Comparison of ENCODE assay signal across 11 cellular contexts in the genomic region with DNA sequence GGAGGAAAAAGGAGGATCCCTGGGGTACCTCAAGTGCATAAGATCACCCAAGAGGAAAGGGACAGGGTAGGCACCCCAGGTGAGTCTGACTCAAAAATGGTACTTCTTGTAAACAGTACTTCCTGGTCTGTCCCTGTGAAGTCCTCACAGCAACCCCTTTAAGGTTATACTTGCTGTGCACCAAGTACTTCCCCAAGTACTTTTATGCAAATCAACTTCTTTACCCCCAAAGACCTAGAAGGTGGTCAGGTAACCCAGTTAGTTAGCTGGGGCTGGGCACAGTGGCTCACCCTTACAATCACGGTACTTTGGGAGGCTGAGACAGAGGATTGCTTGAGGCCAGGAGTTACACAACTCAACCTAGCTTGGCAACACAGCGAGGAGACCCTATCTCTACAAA. TPM values are rescaled to one million over a fixed set of nuclear protein-coding genes. Genes with fewer than 3 reads are reported as not detected.
A peak's percentile ranks its signal among the peaks of the same experiment; 100 is the strongest.
DNase-seq lines count a peak whose midpoint lies in the region; ATAC-seq and TF ChIP-seq lines count a peak whose summit lies in the region.
"Had no signal": no experiment of that assay in that cellular context is flagged by ENCODE, and none has a peak within 500 bp of the region (broad histone marks: within the 10 kb centered on the region; RNA-seq: fewer than 3 reads in every experiment).

No MANE protein-coding gene starts in this region.

- TF ChIP-seq POLR2A in Raji (IDR thresholded peaks at IDR 0.05; ENCODE audit: insufficient read depth, low read depth, low read length) (0 out of 2 replicates have a peak, but pooled peaks have one; percentile 14), spleen (IDR thresholded peaks at IDR 0.05) (no peak)

- H3K4me3 ChIP-seq in SK-N-SH (ENCODE audit: low read depth in 2 of 2, low read length in 1 of 2) (peak overlapping the region; percentile 89 to 97; a peak in 3 of 4 replicates), epithelial cell of proximal tubule (ENCODE audit: low read depth, low read length) (peak overlapping the region; percentile 79), spleen (peak overlapping the region in 5 of 8 donors; percentile 94 to 99 (median 97))

- POLR2A ChIA-PET in SK-N-SH (lab: Yijun Ruan, JAX) = interaction anchor here (0.8 kb wide), 1 partner anchor 8 kb away, joined by 3 read pairs; no protein-coding TSS in a partner anchor

- peaks cover 57% of the 10 kb centered on the region for H3F3A ChIP-seq in SK-N-SH (replicated peaks; ENCODE audit: insufficient read depth)

- peaks cover 36 to 61% of the 10 kb centered on the region in 2 experiments for H3K36me3 ChIP-seq in SK-N-SH (replicated peaks in 1 of 2; ENCODE audit: control insufficient read depth in 1 of 2, insufficient read depth in 2 of 2, low read length in 1 of 2)
- peaks cover 5 to 60% (median 53%) of the 10 kb centered on the region in 6 donors for H3K36me3 ChIP-seq in spleen

- H3K9ac ChIP-seq in SK-N-SH = peak overlapping the region; percentile 98; the same call in 1 of the 2 replicates

- H3K4me1 ChIP-seq in SK-N-SH (ENCODE audit: control insufficient read depth in 1 of 2, insufficient read depth in 2 of 2, low read depth in 1 of 2, low read length in 1 of 2) = peaks cover 19 to 34% of the 10 kb centered on the region in 2 experiments; a peak in 3 of 4 replicates
- H3K4me1 ChIP-seq in spleen = peaks cover 40 to 89% (median 83%) of the 10 kb centered on the region in 6 donors

- H4K20me1 ChIP-seq in SK-N-SH (ENCODE audit: insufficient read depth) = peaks cover 33% of the 10 kb centered on the region

- H3K9me3 ChIP-seq in SK-N-SH (no peaks in the 10 kb centered on the region), spleen (no peaks in the 10 kb centered on the region)

- no peak overlapping the region for H2AFZ ChIP-seq in SK-N-SH (ENCODE audit: low read depth)

- peak overlapping the region; percentile 97 for H3K4me2 ChIP-seq in SK-N-SH

- H3K27ac ChIP-seq in SK-N-SH (ENCODE audit: low read depth in 2 of 2, low read length in 1 of 2) (peak overlapping the region; percentile 7 to 14; a peak in 3 of 4 replicates), spleen (peak overlapping the region in 5 of 8 donors; percentile 89 to 98 (median 96))

- DNase-seq in SK-N-SH (no peak), epithelial cell of proximal tubule (ENCODE audit: low read depth) (no peak), spleen (no peak), putamen (ENCODE audit: low spot score) (no peak)
- no peak for DNase-seq in stimulated activated CD4-positive, alpha-beta T cell treated with anti-CD3 and anti-CD28 coated beads, Interleukin-4, amount 100 ng/mL, for 1 hour
- DNase-seq: ACHN, NCI-H526, retina had no signal

- ATAC-seq in SK-N-SH treated with all-trans-retinoic acid at 6 μM for 48 hours (no peak), GM21528 (IDR thresholded peaks at IDR 0.05; ENCODE audit: low FRiP score, unreplicated experiment) (no peak)

- H3K79me2 ChIP-seq in SK-N-SH (ENCODE audit: insufficient read depth) = peaks cover 53% of the 10 kb centered on the region

- TF ChIP-seq CTCF in SK-N-SH (IDR thresholded peaks at IDR 0.05) (no peak), epithelial cell of proximal tubule (conservative IDR thresholded peaks at IDR 0.05; ENCODE audit: low read depth, low read length) (no peak), spleen (IDR thresholded peaks at IDR 0.05 in 8 of 11, conservative IDR thresholded peaks at IDR 0.05 in 3 of 11) (no peak)

- H3K9me2 ChIP-seq in SK-N-SH = no peaks in the 10 kb centered on the region

- intact Hi-C loops in spleen (cut with DNase I; ENCODE audit: low total_unique reads) = no loop called here

- WGBS in SK-N-SH (ENCODE audit: low lambda C conversion rate) = 94% methylated on average over 2 of the region's 2 CpGs
- 32 to 75% (median 58%) methylated on average over 2 of the region's 2 CpGs for WGBS in spleen, 5 donors

- H3K27me3 ChIP-seq in SK-N-SH (ENCODE audit: insufficient read depth) (no peaks in the 10 kb centered on the region), spleen (replicated peaks in 1 of 7) (no peaks in the 10 kb centered on the region)

- TF ChIP-seq RAD21 in SK-N-SH (IDR thresholded peaks at IDR 0.05; ENCODE audit: low read length) = no peak

- no peak for TF ChIP-seq EP300 in SK-N-SH (IDR thresholded peaks at IDR 0.05; ENCODE audit: borderline replicate concordance in 1 of 2, low read depth in 1 of 2, low read length in 1 of 2)

- CTCF ChIA-PET in SK-N-SH (lab: Yijun Ruan, JAX) = no interaction called here

TF ChIP-seq in SK-N-SH, 30 proteins besides CTCF, POLR2A, EP300 and RAD21 (continues in another document):
- TF ChIP-seq FOXJ3 (CRISPR knock-in tag; IDR thresholded peaks at IDR 0.05) = no peak
- no peak for TF ChIP-seq RFX5 (IDR thresholded peaks at IDR 0.05; ENCODE audit: low read length)
- no peak for TF ChIP-seq TAF1 (IDR thresholded peaks at IDR 0.05; ENCODE audit: borderline replicate concordance, low read depth, low read length)
- TF ChIP-seq, protein P1, sequence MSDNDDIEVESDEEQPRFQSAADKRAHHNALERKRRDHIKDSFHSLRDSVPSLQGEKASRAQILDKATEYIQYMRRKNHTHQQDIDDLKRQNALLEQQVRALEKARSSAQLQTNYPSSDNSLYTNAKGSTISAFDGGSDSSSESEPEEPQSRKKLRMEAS (IDR thresholded peaks at IDR 0.05; ENCODE audit: low read depth) = no peak
- TF ChIP-seq, protein P2, sequence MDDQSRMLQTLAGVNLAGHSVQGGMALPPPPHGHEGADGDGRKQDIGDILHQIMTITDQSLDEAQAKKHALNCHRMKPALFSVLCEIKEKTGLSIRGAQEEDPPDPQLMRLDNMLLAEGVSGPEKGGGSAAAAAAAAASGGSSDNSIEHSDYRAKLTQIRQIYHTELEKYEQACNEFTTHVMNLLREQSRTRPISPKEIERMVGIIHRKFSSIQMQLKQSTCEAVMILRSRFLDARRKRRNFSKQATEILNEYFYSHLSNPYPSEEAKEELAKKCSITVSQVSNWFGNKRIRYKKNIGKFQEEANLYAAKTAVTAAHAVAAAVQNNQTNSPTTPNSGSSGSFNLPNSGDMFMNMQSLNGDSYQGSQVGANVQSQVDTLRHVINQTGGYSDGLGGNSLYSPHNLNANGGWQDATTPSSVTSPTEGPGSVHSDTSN (IDR thresholded peaks at IDR 0.05) = no peak
- TF ChIP-seq JUND (IDR thresholded peaks at IDR 0.05) = no peak
- TF ChIP-seq RCOR1 (IDR thresholded peaks at IDR 0.05; ENCODE audit: low read length) = no peak
- no peak for TF ChIP-seq TCF12 (IDR thresholded peaks at IDR 0.05)
- no peak for TF ChIP-seq POLR2AphosphoS5 (IDR thresholded peaks at IDR 0.05; ENCODE audit: low read depth, low read length)

TF ChIP-seq in SK-N-SH treated with all-trans-retinoic acid at 6 μM for 48 hours, 23 proteins besides CTCF, POLR2A, EP300 and RAD21 (continues in another document):
- TF ChIP-seq ZFP30 (CRISPR knock-in tag; IDR thresholded peaks at IDR 0.05) (no peak), ZFP3 (CRISPR knock-in tag; IDR thresholded peaks at IDR 0.05) (no peak), RARB (CRISPR knock-in tag; IDR thresholded peaks at IDR 0.05) (no peak), ZNF8 (CRISPR knock-in tag; IDR thresholded peaks at IDR 0.05) (no peak), TOX (CRISPR knock-in tag; IDR thresholded peaks at IDR 0.05; ENCODE audit: borderline replicate concordance) (no peak), ZC3H10 (CRISPR knock-in tag; IDR thresholded peaks at IDR 0.05) (no peak)
- TF ChIP-seq, protein P3, sequence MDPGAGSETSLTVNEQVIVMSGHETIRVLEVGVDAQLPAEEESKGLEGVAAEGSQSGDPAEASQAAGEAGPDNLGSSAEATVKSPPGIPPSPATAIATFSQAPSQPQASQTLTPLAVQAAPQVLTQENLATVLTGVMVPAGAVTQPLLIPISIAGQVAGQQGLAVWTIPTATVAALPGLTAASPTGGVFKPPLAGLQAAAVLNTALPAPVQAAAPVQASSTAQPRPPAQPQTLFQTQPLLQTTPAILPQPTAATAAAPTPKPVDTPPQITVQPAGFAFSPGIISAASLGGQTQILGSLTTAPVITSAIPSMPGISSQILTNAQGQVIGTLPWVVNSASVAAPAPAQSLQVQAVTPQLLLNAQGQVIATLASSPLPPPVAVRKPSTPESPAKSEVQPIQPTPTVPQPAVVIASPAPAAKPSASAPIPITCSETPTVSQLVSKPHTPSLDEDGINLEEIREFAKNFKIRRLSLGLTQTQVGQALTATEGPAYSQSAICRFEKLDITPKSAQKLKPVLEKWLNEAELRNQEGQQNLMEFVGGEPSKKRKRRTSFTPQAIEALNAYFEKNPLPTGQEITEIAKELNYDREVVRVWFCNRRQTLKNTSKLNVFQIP (CRISPR knock-in tag; IDR thresholded peaks at IDR 0.05; ENCODE audit: borderline replicate concordance, low read depth) = no peak

RNA-seq across cellular contexts. Expression of a gene that starts 2.5 kb away (rescaled TPM):
- polyA plus RNA-seq in SK-N-SH (2012; rRNA removed) (1,316 and 1,334 TPM in 2 replicates), spleen (100 to 1,000 TPM; 150 to 194 (median 193) TPM)
- polyA plus RNA-seq in SK-N-SH (2012; cell fraction: cytosol; rRNA removed) = 1,211 and 1,253 TPM in 2 replicates
- 904 and 910 TPM in 2 replicates for polyA plus RNA-seq in SK-N-SH (2012; cell fraction: nucleus; rRNA removed)
- total RNA-seq in epithelial cell of proximal tubule (1,613 and 1,812 TPM in 2 replicates), spleen (100 to 1,000 TPM; 306 to 828 (median 571) TPM)

RNA-seq across cellular contexts. Expression of a gene that starts 4.8 kb away (rescaled TPM):
- polyA plus RNA-seq in SK-N-SH (2012; rRNA removed) = 60.4 and 116 TPM in 2 replicates
- 49.7 and 70.4 TPM in 2 replicates for polyA plus RNA-seq in SK-N-SH (2012; cell fraction: cytosol; rRNA removed)
- 173 and 199 TPM in 2 replicates for polyA plus RNA-seq in SK-N-SH (2012; cell fraction: nucleus; rRNA removed)
- total RNA-seq in epithelial cell of proximal tubule = 108 and 129 TPM in 2 replicates
- 100 to 1,000 TPM in 1 of 7 donors, 10 to 100 TPM in 6; 80.4 to 109 (median 90.8) TPM for total RNA-seq in spleen
- polyA plus RNA-seq in spleen = 100 to 1,000 TPM in 2 of 3 donors, 10 to 100 TPM in 1; 88.6 to 134 (median 115) TPM

RNA-seq across cellular contexts. Expression of a gene that starts 7.4 kb away (rescaled TPM):
- polyA plus RNA-seq in SK-N-SH (2012; rRNA removed) (56.8 and 170 TPM in 2 replicates), spleen (10 to 100 TPM; 25.1 to 55.4 (median 36.3) TPM)
- polyA plus RNA-seq in SK-N-SH (2012; cell fraction: cytosol; rRNA removed) = 106 and 113 TPM in 2 replicates
- 237 and 401 TPM in 2 replicates for polyA plus RNA-seq in SK-N-SH (2012; cell fraction: nucleus; rRNA removed)
- total RNA-seq in epithelial cell of proximal tubule (89.1 and 101 TPM in 2 replicates), spleen (10 to 100 TPM; 32.8 to 49.9 (median 42.2) TPM)

RNA-seq across cellular contexts. Expression of a gene that starts 16.1 kb away (rescaled TPM):
- polyA plus RNA-seq in SK-N-SH (2012; rRNA removed) = 65.7 and 91.8 TPM in 2 replicates
- 55.7 and 67.8 TPM in 2 replicates for polyA plus RNA-seq in SK-N-SH (2012; cell fraction: cytosol; rRNA removed)
- polyA plus RNA-seq in SK-N-SH (2012; cell fraction: nucleus; rRNA removed) = 31.0 and 46.6 TPM in 2 replicates
- total RNA-seq in epithelial cell of proximal tubule = 87.2 and 105 TPM in 2 replicates
- 10 to 100 TPM; 12.8 to 33.4 (median 15.8) TPM for total RNA-seq in spleen
- polyA plus RNA-seq in spleen = 10 to 100 TPM; 39.7 to 47.9 (median 40.8) TPM

RNA-seq across cellular contexts. Expression of a gene that starts 21.8 kb away (rescaled TPM):
- 0.44 and 1.1 TPM in 2 replicates for polyA plus RNA-seq in SK-N-SH (2012; rRNA removed)
- polyA plus RNA-seq in SK-N-SH (2012; cell fraction: cytosol; rRNA removed) = 0.58 and 0.68 TPM in 2 replicates
- polyA plus RNA-seq in SK-N-SH (2012; cell fraction: nucleus; rRNA removed) = 0.29 and 0.36 TPM in 2 replicates
- 0.22 and 1.3 TPM in 2 replicates for total RNA-seq in epithelial cell of proximal tubule
- total RNA-seq in spleen = under 1 TPM in 1 of 7 donors, not detected in 6; 0.74 TPM
- polyA plus RNA-seq in spleen = under 1 TPM; 0.29 to 0.85 (median 0.30) TPM
